1 cellular context compared by ENCODE assay signal in the genomic region with DNA sequence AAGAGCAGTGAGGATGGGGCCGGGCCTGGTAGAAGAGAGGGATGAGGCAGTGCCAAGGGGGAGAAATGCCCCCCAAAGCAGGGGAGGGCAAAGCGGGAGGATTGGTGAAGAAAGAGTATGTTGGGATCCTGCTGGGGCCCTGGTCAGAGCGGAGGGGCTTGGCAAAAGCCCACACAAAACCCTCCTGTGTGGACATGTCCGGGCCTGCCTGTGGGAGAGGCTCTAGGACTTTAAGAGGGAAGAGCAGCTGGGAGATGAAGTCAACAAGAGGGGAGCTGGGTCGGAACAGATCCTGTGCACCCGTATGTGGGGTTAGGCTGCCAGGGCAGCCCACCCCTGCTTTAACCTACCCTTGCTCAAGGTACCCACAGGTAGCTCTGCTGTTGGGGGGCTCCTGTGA.
TF ChIP-seq lines count a peak whose summit lies in the region.

No MANE protein-coding gene starts in this region.

TF ChIP-seq in IMR-90, 13 proteins besides CTCF, POLR2A, EP300 and RAD21:
- TF ChIP-seq FOS (IDR thresholded peaks at IDR 0.05; ENCODE audit: low read depth, low read length): no peak
- no peak for TF ChIP-seq RCOR1 (IDR thresholded peaks at IDR 0.05; ENCODE audit: insufficient replicate concordance, low read length)
- TF ChIP-seq NFE2L2 (IDR thresholded peaks at IDR 0.05; ENCODE audit: low read depth, low read length): no peak
- TF ChIP-seq SMC3 (IDR thresholded peaks at IDR 0.05; ENCODE audit: low read depth, low read length): no peak
- no peak for TF ChIP-seq MAZ (IDR thresholded peaks at IDR 0.05; ENCODE audit: borderline replicate concordance, low read depth, low read length)
- TF ChIP-seq BHLHE40 (IDR thresholded peaks at IDR 0.05; ENCODE audit: low read depth, low read length): no peak
- TF ChIP-seq CEBPB (IDR thresholded peaks at IDR 0.05; ENCODE audit: low read depth, low read length): no peak
- TF ChIP-seq MAFK (IDR thresholded peaks at IDR 0.05; ENCODE audit: low read depth, low read length): no peak
- no peak for TF ChIP-seq MXI1 (IDR thresholded peaks at IDR 0.05; ENCODE audit: borderline replicate concordance, low read depth, low read length)
- no peak for TF ChIP-seq CHD1 (IDR thresholded peaks at IDR 0.05; ENCODE audit: low read depth, low read length)
- TF ChIP-seq ELK1 (IDR thresholded peaks at IDR 0.05; ENCODE audit: borderline replicate concordance, low read depth, low read length): no peak
- no peak for TF ChIP-seq RFX5 (IDR thresholded peaks at IDR 0.05; ENCODE audit: low read depth, low read length)
- TF ChIP-seq USF2 (IDR thresholded peaks at IDR 0.05; ENCODE audit: low read depth, low read length): no peak
